35 cellular contexts compared by ENCODE assay signal in genomic region chr17:30249460-30249859, GRCh38. TPM values are rescaled to one million over a fixed set of nuclear protein-coding genes. Genes with fewer than 3 reads are reported as not detected.
"Had no signal": no experiment of that assay in that cellular context is flagged by ENCODE, and none has a peak within 500 bp of the region (broad histone marks: within the 10 kb centered on the region; RNA-seq: fewer than 3 reads in every experiment).

No MANE protein-coding gene starts in this region.

- H3K9me3 Mint-ChIP-seq: activated B cell treated with CpG ODN at 0.5 μM for 24 hours; activated CD8-positive, alpha-beta T cell treated with anti-CD3 and anti-CD28 coated beads for 36 hours; activated T-cell treated with anti-CD3 and anti-CD28 coated beads, Interleukin-2, amount 50 U/mL, for 4 hours; activated T-helper 17 cell treated with anti-CD3 and anti-CD28 coated beads, Interleukin-2, amount 50 U/mL, for 72 hours; central memory CD8-positive, alpha-beta T cell; dendritic cell treated with granulocyte-macrophage colony-stimulating factor and Interleukin-4, amounts not matched to agents 40 ng/mL and 50 ng/mL, for 4 days; T-cell; T-helper 1 cell treated with Interleukin-12 subunit alpha and Interleukin-12 subunit beta and Interleukin-4 antibody, amounts not matched to agents 30 μg/mL and 1 μg/mL, for 36 hours had no signal

- H3K27ac Mint-ChIP-seq: activated B cell treated with CpG ODN at 0.5 μM for 24 hours; activated CD8-positive, alpha-beta T cell treated with anti-CD3 and anti-CD28 coated beads for 36 hours; activated naive CD8-positive, alpha-beta T cell; activated T-helper 17 cell treated with anti-CD3 and anti-CD28 coated beads, Interleukin-2, amount 50 U/mL, for 72 hours; dendritic cell treated with granulocyte-macrophage colony-stimulating factor and Interleukin-4, amounts not matched to agents 40 ng/mL and 50 ng/mL, for 4 days; endodermal cell; T-cell; T-helper 1 cell treated with Interleukin-12 subunit alpha and Interleukin-12 subunit beta and Interleukin-4 antibody, amounts not matched to agents 30 μg/mL and 1 μg/mL, for 36 hours had no signal

- H3K4me1 ChIP-seq: ascending aorta, gastroesophageal sphincter had no signal

- H3K4me1 Mint-ChIP-seq: activated B cell treated with CpG ODN at 0.5 μM for 24 hours; activated T-helper 17 cell treated with anti-CD3 and anti-CD28 coated beads, Interleukin-2, amount 50 U/mL, for 72 hours; T-cell had no signal

- H3K4me3 Mint-ChIP-seq: activated B cell treated with CpG ODN at 0.5 μM for 24 hours; activated CD8-positive, alpha-beta T cell treated with anti-CD3 and anti-CD28 coated beads for 36 hours; activated naive CD8-positive, alpha-beta T cell; activated T-cell treated with anti-CD3 and anti-CD28 coated beads, Interleukin-2, amount 50 U/mL, for 4 hours; activated T-helper 17 cell treated with anti-CD3 and anti-CD28 coated beads, Interleukin-2, amount 50 U/mL, for 72 hours; central memory CD8-positive, alpha-beta T cell; dendritic cell treated with granulocyte-macrophage colony-stimulating factor and Interleukin-4, amounts not matched to agents 40 ng/mL and 50 ng/mL, for 4 days; endodermal cell; T-cell; T-helper 1 cell treated with Interleukin-12 subunit alpha and Interleukin-12 subunit beta and Interleukin-4 antibody, amounts not matched to agents 30 μg/mL and 1 μg/mL, for 36 hours had no signal

- ATAC-seq: activated CD4-positive, CD25-positive, alpha-beta regulatory T cell treated with anti-CD3 and anti-CD28 coated beads, Interleukin-2, amount 50 U/mL, for 24 hours; activated CD8-positive, alpha-beta T cell treated with anti-CD3 and anti-CD28 coated beads for 36 hours; activated T-cell treated with anti-CD3 and anti-CD28 coated beads, Interleukin-2, amount 50 U/mL, for 4 hours; activated T-helper 17 cell treated with anti-CD3 and anti-CD28 coated beads, Interleukin-2, amount 50 U/mL, for 72 hours; T-cell had no signal

- H3K4me3 ChIP-seq: adrenal gland, ascending aorta, coronary artery, dorsolateral prefrontal cortex, esophagus muscularis mucosa, gastroesophageal sphincter had no signal

- H3K27me3 Mint-ChIP-seq: activated B cell treated with CpG ODN at 0.5 μM for 24 hours; activated CD8-positive, alpha-beta T cell treated with anti-CD3 and anti-CD28 coated beads for 36 hours; activated naive CD8-positive, alpha-beta T cell; activated T-helper 17 cell treated with anti-CD3 and anti-CD28 coated beads, Interleukin-2, amount 50 U/mL, for 72 hours; central memory CD8-positive, alpha-beta T cell; dendritic cell treated with granulocyte-macrophage colony-stimulating factor and Interleukin-4, amounts not matched to agents 40 ng/mL and 50 ng/mL, for 4 days; T-cell had no signal

- H3K9me3 ChIP-seq: adrenal gland, ascending aorta, esophagus muscularis mucosa, gastroesophageal sphincter had no signal

- H3K27me3 ChIP-seq: adrenal gland, ascending aorta, brain microvascular endothelial cell, dorsolateral prefrontal cortex, esophagus muscularis mucosa, gastroesophageal sphincter had no signal

- H3K27ac ChIP-seq: adrenal gland, ascending aorta, brain microvascular endothelial cell, coronary artery, dorsolateral prefrontal cortex, esophagus muscularis mucosa, gastroesophageal sphincter, WERI-Rb-1 had no signal

- DNase-seq: activated B cell treated with CpG ODN at 0.5 μM for 24 hours; activated CD4-positive, alpha-beta T cell treated with anti-CD3 and anti-CD28 coated beads for 48 hours; activated CD4-positive, alpha-beta T cell treated with anti-CD3 and anti-CD28 coated beads, Interleukin-2, amount 50 U/mL, for 1 hour; activated CD4-positive, alpha-beta T cell treated with anti-CD3 and anti-CD28 coated beads, Interleukin-2, amount 50 U/mL, for 48 hours; activated CD8-positive, alpha-beta memory T cell treated with anti-CD3 and anti-CD28 coated beads for 24 hours; activated CD8-positive, alpha-beta T cell treated with anti-CD3 and anti-CD28 coated beads for 36 hours; activated effector memory CD4-positive, alpha-beta T cell treated with Interleukin-2 at 50 U/mL for 16 hours; activated gamma-delta T cell treated with Interleukin-2 at 50 U/mL for 16 hours; activated naive CD4-positive, alpha-beta T cell treated with anti-CD3 and anti-CD28 coated beads, Interleukin-2, amount 50 U/mL, for 16 hours; activated naive CD4-positive, alpha-beta T cell treated with Interleukin-2 at 50 U/mL for 16 hours; activated T-cell treated with anti-CD3 and anti-CD28 coated beads, Interleukin-2, amount 50 U/mL, for 4 hours; brain microvascular endothelial cell; dorsolateral prefrontal cortex; effector memory CD4-positive, alpha-beta T cell; endodermal cell; erythroblast; foreskin melanocyte; head of caudate nucleus; T-cell; T-helper 9 cell; WERI-Rb-1 had no signal

RNA-seq across cellular contexts. Expression of gene SLC6A4, which starts 14.0 kb away (rescaled TPM):
- total RNA-seq: activated B cell treated with CpG ODN at 0.5 μM for 24 hours; activated CD8-positive, alpha-beta T cell treated with anti-CD3 and anti-CD28 coated beads for 36 hours; activated T-cell treated with anti-CD3 and anti-CD28 coated beads, Interleukin-2, amount 50 U/mL, for 4 hours; activated T-helper 17 cell treated with anti-CD3 and anti-CD28 coated beads, Interleukin-2, amount 50 U/mL, for 72 hours; bronchial epithelial cell; fibroblast of villous mesenchyme; T-helper 2 cell treated with Interferon-gamma antibody and Interleukin-4, amounts not matched to agents 100 ng/mL and 5 ng/mL, for 36 hours had no signal
